19 cellular contexts compared by ENCODE assay signal in the genomic region with DNA sequence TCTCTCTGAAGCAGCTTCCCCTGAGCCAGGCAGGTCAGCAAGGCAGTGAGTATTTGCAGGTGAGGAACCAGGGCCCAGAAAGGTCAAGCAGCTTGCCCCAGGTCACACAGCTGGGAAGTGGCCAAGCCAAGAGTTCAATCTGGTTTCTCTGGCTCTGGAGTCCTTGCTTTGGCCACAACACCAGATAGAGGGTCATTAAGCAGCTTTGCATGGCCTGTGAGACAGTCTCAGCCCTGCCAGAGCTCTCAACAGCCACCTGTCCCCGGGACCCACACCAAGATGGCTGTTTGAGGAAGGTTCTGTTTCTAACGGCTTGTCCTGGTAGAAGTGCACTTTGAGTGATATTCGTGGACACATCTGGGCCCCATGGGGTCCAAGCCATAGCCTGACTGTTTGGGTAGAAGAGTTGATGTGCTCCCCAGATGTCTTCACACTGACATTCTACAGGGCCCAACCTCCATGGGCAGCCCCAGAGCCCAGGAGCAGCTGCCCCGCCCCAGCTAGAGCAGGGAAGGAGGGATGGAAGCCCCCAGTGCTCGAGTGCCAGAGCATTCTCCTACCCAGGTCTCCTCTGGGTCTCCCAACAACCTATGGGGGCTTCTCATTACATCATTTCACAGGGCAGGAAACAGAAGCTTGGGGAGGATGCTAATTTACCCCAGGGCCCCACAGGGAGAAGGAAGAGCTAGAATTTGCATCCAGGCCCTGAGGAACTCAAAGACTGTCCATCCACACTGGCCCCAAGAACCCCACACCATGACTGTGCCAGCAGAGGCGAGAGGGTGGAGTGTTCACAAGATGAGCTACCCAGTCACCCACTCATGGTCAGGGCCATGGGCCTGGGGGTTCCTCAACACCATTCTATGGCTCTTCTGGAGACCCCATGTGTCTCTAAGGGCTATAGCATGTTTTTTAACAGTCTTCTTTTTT.
"Had no signal": no experiment of that assay in that cellular context is flagged by ENCODE, and none has a peak within 500 bp of the region (broad histone marks: within the 10 kb centered on the region; RNA-seq: fewer than 3 reads in every experiment).

No MANE protein-coding gene starts in this region.

- DNase-seq: activated CD4-positive, alpha-beta T cell treated with anti-CD3 and anti-CD28 coated beads for 1 hour; activated CD4-positive, alpha-beta T cell treated with anti-CD3 and anti-CD28 coated beads, Interleukin-2, amount 50 U/mL, for 1 hour; activated CD8-positive, alpha-beta T cell treated with anti-CD3 and anti-CD28 coated beads, Interleukin-2, amount 10 ng/mL, durations not matched to agents 7 days and 5 days; activated naive CD4-positive, alpha-beta T cell treated with anti-CD3 and anti-CD28 coated beads for 36 hours; activated naive CD8-positive, alpha-beta T cell treated with anti-CD3 and anti-CD28 coated beads, Interleukin-2, amount 10 ng/mL, durations not matched to agents 7 days and 5 days; activated T-cell treated with anti-CD3 and anti-CD28 coated beads, Interleukin-2, amount 50 U/mL, for 48 hours; amniotic stem cell; cerebellar nuclear complex; cortex of kidney; foreskin fibroblast; occipital lobe; spleen; stimulated activated CD4-positive, alpha-beta T cell treated with anti-CD3 and anti-CD28 coated beads, Interleukin-4, amount 100 ng/mL, for 1 hour; stimulated activated naive CD8-positive, alpha-beta T cell treated with anti-CD3 and anti-CD28 coated beads, Interleukin-15, Interleukin-2, amounts not matched to agents 100 U/mL and 50 U/mL, for 24 hours; T-helper 1 cell had no signal

- H3K4me3 ChIP-seq: lung, spleen had no signal

- H3K9me3 ChIP-seq: spleen had no signal

- H3K27ac ChIP-seq: spleen had no signal

- ATAC-seq: activated CD8-positive, alpha-beta T cell treated with anti-CD3 and anti-CD28 coated beads, Interleukin-2, amount 10 ng/mL, durations not matched to agents 7 days and 5 days; left lobe of liver; natural killer cell treated with Interleukin-12 subunit alpha and Interleukin-12 subunit beta and Interleukin-15 and Interleukin-18, amount 100 ng/mL, for 72 hours; stimulated activated naive CD8-positive, alpha-beta T cell treated with anti-CD3 and anti-CD28 coated beads, Interleukin-15, Interleukin-2, amounts not matched to agents 100 U/mL and 50 U/mL, for 24 hours had no signal

- H3K36me3 ChIP-seq: spleen had no signal

- FAIRE-seq: endometrium had no signal
